35 cellular contexts compared by ENCODE assay signal in genomic region chr6:115984809-115985208, GRCh38.
"Had no signal": no experiment of that assay in that cellular context is flagged by ENCODE, and none has a peak within 500 bp of the region (broad histone marks: within the 10 kb centered on the region; RNA-seq: fewer than 3 reads in every experiment).

No MANE protein-coding gene starts in this region.

- H3K27me3 ChIP-seq: MG63 had no signal

- H3K9me3 ChIP-seq: MG63 had no signal

- H3K4me3 ChIP-seq: MG63 had no signal

- H3K36me3 ChIP-seq: MG63 had no signal

- DNase-seq: Karpas-422, Kasumi-1, MG63, MM.1S, MV-4-11, NCI-H1048, NCI-H1092, NCI-H1092 treated with DMSO at 0.1 percent for 48 hours, NCI-H1105, NCI-H1105 treated with DMSO at 0.1 percent for 48 hours, NCI-H1417, NCI-H1417 treated with DMSO at 0.1 percent for 48 hours, NCI-H1436, NCI-H1436 treated with DMSO at 0.1 percent for 48 hours, NCI-H146, NCI-H1694, NCI-H1694 treated with DMSO at 0.1 percent for 48 hours, NCI-H187, NCI-H187 treated with DMSO at 0.1 percent for 48 hours, NCI-H1930, NCI-H2029, NCI-H2029 treated with DMSO at 0.1 percent for 48 hours, NCI-H2081, NCI-H2081 treated with DMSO at 0.1 percent for 48 hours, NCI-H2107, NCI-H2171, NCI-H2171 treated with DMSO at 0.1 percent for 48 hours, NCI-H2227 treated with DMSO at 0.1 percent for 48 hours, NCI-H226, NCI-H345, NCI-H446, NCI-H446 treated with DMSO at 0.1 percent for 48 hours, NCI-H510A, NCI-H510A treated with DMSO at 0.1 percent for 48 hours, NCI-H524 had no signal
